ENCODE assay signal across 20 cellular contexts in genomic region chr4:60134106-60134505, GRCh38.
DNase-seq lines count a peak whose midpoint lies in the region; ATAC-seq, FAIRE-seq and TF ChIP-seq lines count a peak whose summit lies in the region.
"Had no signal": no experiment of that assay in that cellular context is flagged by ENCODE, and none has a peak within 500 bp of the region (broad histone marks: within the 10 kb centered on the region; RNA-seq: fewer than 3 reads in every experiment).

No MANE protein-coding gene starts in this region.

- no peak overlapping the region for H3K4me2 ChIP-seq in astrocyte (ENCODE audit: low read length)

- POLR2A ChIA-PET in activated CD8-positive, alpha-beta T cell treated with anti-CD3 and anti-CD28 coated beads, Interleukin-2, amount 10 ng/mL, durations not matched to agents 7 days and 5 days (lab: Charles Lee) = no interaction called here

- no peak overlapping the region for H3K9ac ChIP-seq in astrocyte (ENCODE audit: low read length)

- DNase-seq in NCI-H226 = peak; percentile 48
- peak; percentile 22 for DNase-seq in astrocyte (ENCODE audit: low read depth)
- peak; percentile 2 for DNase-seq in iris pigment epithelial cell (ENCODE audit: low read depth)
- DNase-seq in effector memory CD4-positive, alpha-beta T cell = no peak
- no peak for DNase-seq in activated CD8-positive, alpha-beta T cell treated with anti-CD3 and anti-CD28 coated beads, Interleukin-2, amount 10 ng/mL, durations not matched to agents 7 days and 5 days
- no peak for DNase-seq in NK-92 treated with Interleukin-12 subunit alpha and Interleukin-12 subunit beta, amount 100 ng/mL, for 24 hours (lab: John Stamatoyannopoulos, UW)
- DNase-seq: MG63, NCI-H1417, NCI-H1694 treated with DMSO at 0.1 percent for 48 hours, NCI-H2081 treated with DMSO at 0.1 percent for 48 hours, NCI-H2171 treated with DMSO at 0.1 percent for 48 hours, NCI-H446, NCI-H526 treated with DMSO at 0.1 percent for 48 hours, SJCRH30 had no signal

- no peak overlapping the region for H3K4me3 ChIP-seq in ACC112 (ENCODE audit: low read depth, low read length)
- H3K4me3 ChIP-seq in astrocyte (ENCODE audit: insufficient read depth, low read depth, low read length) = no peak overlapping the region
- no peak overlapping the region for H3K4me3 ChIP-seq in effector memory CD4-positive, alpha-beta T cell (ENCODE audit: insufficient read depth, low read depth, low read length, poor library complexity, severe bottlenecking)
- H3K4me3 ChIP-seq: MG63, SJCRH30 had no signal

- TF ChIP-seq CTCF in astrocyte (IDR thresholded peaks at IDR 0.05; ENCODE audit: insufficient read depth, low read depth, low read length) = no peak

- H3K27me3 ChIP-seq in ACC112 (ENCODE audit: insufficient read depth, low read length) (no peaks in the 10 kb centered on the region), astrocyte (ENCODE audit: insufficient read depth, low read length) (no peaks in the 10 kb centered on the region)
- H3K27me3 ChIP-seq in effector memory CD4-positive, alpha-beta T cell (replicated peaks; ENCODE audit: control insufficient read depth, insufficient read depth, low read length, poor library complexity, severe bottlenecking) = no peaks in the 10 kb centered on the region
- H3K27me3 ChIP-seq: MG63, SJCRH30 had no signal

- CTCF ChIA-PET in activated CD8-positive, alpha-beta T cell treated with anti-CD3 and anti-CD28 coated beads, Interleukin-2, amount 10 ng/mL, durations not matched to agents 7 days and 5 days (lab: Charles Lee) = no interaction called here

- no peak for ATAC-seq in activated CD8-positive, alpha-beta T cell treated with anti-CD3 and anti-CD28 coated beads, Interleukin-2, amount 10 ng/mL, durations not matched to agents 7 days and 5 days

- FAIRE-seq in astrocyte (lab: Jason Lieb, UNC) = no peak
- FAIRE-seq: H54, RCC 7860 had no signal

- no peaks in the 10 kb centered on the region for H4K20me1 ChIP-seq in astrocyte (ENCODE audit: insufficient read depth, low read length)

- peaks cover 11% of the 10 kb centered on the region for H3K4me1 ChIP-seq in ACC112 (ENCODE audit: control insufficient read depth, insufficient read depth, low read length, unreplicated experiment)
- H3K4me1 ChIP-seq in astrocyte (ENCODE audit: insufficient read depth, low read length) = peaks cover 7% of the 10 kb centered on the region
- no peaks in the 10 kb centered on the region for H3K4me1 ChIP-seq in effector memory CD4-positive, alpha-beta T cell (ENCODE audit: control insufficient read depth, insufficient read depth, low read length, poor library complexity, severe bottlenecking)
- H3K4me1 ChIP-seq: SJCRH30 had no signal

- H3K27ac ChIP-seq in ACC112 (ENCODE audit: low read depth, low read length) (peak overlapping the region; percentile 77), astrocyte (ENCODE audit: low read depth, low read length) (no peak overlapping the region)
- H3K27ac ChIP-seq in effector memory CD4-positive, alpha-beta T cell (ENCODE audit: insufficient read depth, low read length, poor library complexity, severe bottlenecking) = no peak overlapping the region
- H3K27ac ChIP-seq: SJCRH30 had no signal

- peak overlapping the region; percentile 73 for H3K27ac Mint-ChIP-seq in astrocyte (ENCODE audit: unreplicated experiment)
- no peak overlapping the region for H3K27ac Mint-ChIP-seq in activated CD8-positive, alpha-beta T cell treated with anti-CD3 and anti-CD28 coated beads, Interleukin-2, amount 10 ng/mL, durations not matched to agents 7 days and 5 days
- H3K27ac Mint-ChIP-seq: B cell, CD14-positive monocyte, IgD-negative memory B cell had no signal

- no peaks in the 10 kb centered on the region for H3K9me3 Mint-ChIP-seq in astrocyte (ENCODE audit: unreplicated experiment)
- peaks cover 14% of the 10 kb centered on the region for H3K9me3 Mint-ChIP-seq in activated CD8-positive, alpha-beta T cell treated with anti-CD3 and anti-CD28 coated beads, Interleukin-2, amount 10 ng/mL, durations not matched to agents 7 days and 5 days (ENCODE audit: insufficient read depth)
- H3K9me3 Mint-ChIP-seq: IgD-negative memory B cell had no signal

- no peaks in the 10 kb centered on the region for H3K36me3 Mint-ChIP-seq in astrocyte (ENCODE audit: low read depth, unreplicated experiment)
- H3K36me3 Mint-ChIP-seq in activated CD8-positive, alpha-beta T cell treated with anti-CD3 and anti-CD28 coated beads, Interleukin-2, amount 10 ng/mL, durations not matched to agents 7 days and 5 days (ENCODE audit: low read depth) = no peaks in the 10 kb centered on the region
- H3K36me3 Mint-ChIP-seq: CD14-positive monocyte, IgD-negative memory B cell had no signal

- H3K4me1 Mint-ChIP-seq in astrocyte (ENCODE audit: low read depth, unreplicated experiment) = peaks cover 5% of the 10 kb centered on the region
- H3K4me1 Mint-ChIP-seq in activated CD8-positive, alpha-beta T cell treated with anti-CD3 and anti-CD28 coated beads, Interleukin-2, amount 10 ng/mL, durations not matched to agents 7 days and 5 days (ENCODE audit: low read depth) = no peaks in the 10 kb centered on the region
- H3K4me1 Mint-ChIP-seq: B cell, CD14-positive monocyte, IgD-negative memory B cell had no signal

- H3K9me3 ChIP-seq in astrocyte (ENCODE audit: insufficient read depth, low read depth, low read length) = no peaks in the 10 kb centered on the region
- no peaks in the 10 kb centered on the region for H3K9me3 ChIP-seq in effector memory CD4-positive, alpha-beta T cell (ENCODE audit: control insufficient read depth, low read length)
- H3K9me3 ChIP-seq: MG63, SJCRH30 had no signal

- H3K27me3 Mint-ChIP-seq in astrocyte (ENCODE audit: low read depth, unreplicated experiment) = no peaks in the 10 kb centered on the region
- H3K27me3 Mint-ChIP-seq in activated CD8-positive, alpha-beta T cell treated with anti-CD3 and anti-CD28 coated beads, Interleukin-2, amount 10 ng/mL, durations not matched to agents 7 days and 5 days (ENCODE audit: low read depth) = no peaks in the 10 kb centered on the region
- H3K27me3 Mint-ChIP-seq: B cell, IgD-negative memory B cell had no signal

- H3K4me3 Mint-ChIP-seq in astrocyte (ENCODE audit: unreplicated experiment) = no peak overlapping the region
- no peak overlapping the region for H3K4me3 Mint-ChIP-seq in activated CD8-positive, alpha-beta T cell treated with anti-CD3 and anti-CD28 coated beads, Interleukin-2, amount 10 ng/mL, durations not matched to agents 7 days and 5 days
- H3K4me3 Mint-ChIP-seq: B cell, CD14-positive monocyte, IgD-negative memory B cell had no signal

- H3K79me2 ChIP-seq in ACC112 (ENCODE audit: control insufficient read depth, insufficient read depth, low read length, unreplicated experiment) (no peaks in the 10 kb centered on the region), astrocyte (ENCODE audit: insufficient read depth, low read length) (no peaks in the 10 kb centered on the region)

- H2AFZ ChIP-seq in ACC112 (ENCODE audit: low read length, unreplicated experiment) = no peak overlapping the region
- H2AFZ ChIP-seq in astrocyte (ENCODE audit: low read depth, low read length) = no peak overlapping the region

- H3K36me3 ChIP-seq in ACC112 (ENCODE audit: insufficient read depth, low read length) (no peaks in the 10 kb centered on the region), astrocyte (ENCODE audit: insufficient read depth, low read length) (no peaks in the 10 kb centered on the region)
- H3K36me3 ChIP-seq in effector memory CD4-positive, alpha-beta T cell (ENCODE audit: control insufficient read depth, insufficient read depth, low read length) = no peaks in the 10 kb centered on the region
- H3K36me3 ChIP-seq: MG63, SJCRH30 had no signal

Comparison
In these comparisons a context has a peak if more than half of its experiments do, and no peak if none do; other contexts are left out.
1. DNase-seq: peak in NCI-H226 (single experiment), astrocyte (single experiment) and iris pigment epithelial cell (single experiment); none in effector memory CD4-positive, alpha-beta T cell (0 of 3), activated CD8-positive, alpha-beta T cell treated with anti-CD3 and anti-CD28 coated beads, Interleukin-2, amount 10 ng/mL, durations not matched to agents 7 days and 5 days (single experiment) and NK-92 treated with Interleukin-12 subunit alpha and Interleukin-12 subunit beta, amount 100 ng/mL, for 24 hours (single experiment).